In genomic region chr6:138769102-138769676, GRCh38 we compare ENCODE assay signal across 18 cellular contexts. TPM values are rescaled to one million over a fixed set of nuclear protein-coding genes. Genes with fewer than 3 reads are reported as not detected.
DNase-seq lines count a peak whose midpoint lies in the region; ATAC-seq and TF ChIP-seq lines count a peak whose summit lies in the region.
"Had no signal": no experiment of that assay in that cellular context is flagged by ENCODE, and none has a peak within 500 bp of the region (broad histone marks: within the 10 kb centered on the region; RNA-seq: fewer than 3 reads in every experiment).

No MANE protein-coding gene starts in this region.

- no peaks in the 10 kb centered on the region for H3K9me3 ChIP-seq in MG63
- H3K9me3 ChIP-seq: body of pancreas, heart right ventricle had no signal

- no peak overlapping the region for H3K4me3 ChIP-seq in MG63
- H3K4me3 ChIP-seq: body of pancreas, heart right ventricle had no signal

- H3K36me3 Mint-ChIP-seq in mesothelial cell of epicardium: no peaks in the 10 kb centered on the region
- H3K36me3 Mint-ChIP-seq in HFFc6 (ENCODE audit: low read depth): no peaks in the 10 kb centered on the region
- H3K36me3 Mint-ChIP-seq: activated CD8-positive, alpha-beta memory T cell treated with anti-CD3 and anti-CD28 coated beads, Interleukin-2, amount 10 ng/mL, durations not matched to agents 7 days and 5 days had no signal

- H3K4me1 Mint-ChIP-seq in mesothelial cell of epicardium (peaks cover 20% of the 10 kb centered on the region), HFFc6 (ENCODE audit: low read depth) (peaks cover 45% of the 10 kb centered on the region)

- TF ChIP-seq CTCF in mesothelial cell of epicardium (IDR thresholded peaks at IDR 0.05; ENCODE audit: unreplicated experiment): no peak
- TF ChIP-seq CTCF in HFFc6 (IDR thresholded peaks at IDR 0.05): no peak

- no peak for ATAC-seq in HG03342 (IDR thresholded peaks at IDR 0.05; ENCODE audit: unreplicated experiment)
- ATAC-seq: activated CD8-positive, alpha-beta memory T cell treated with anti-CD3 and anti-CD28 coated beads, Interleukin-2, amount 10 ng/mL, durations not matched to agents 7 days and 5 days; body of pancreas; esophagus mucosa; heart right ventricle; right cardiac atrium had no signal

- H3K27ac Mint-ChIP-seq in mesothelial cell of epicardium: peak overlapping the region; percentile 60
- H3K27ac Mint-ChIP-seq in HFFc6: no peak overlapping the region
- H3K27ac Mint-ChIP-seq: activated CD8-positive, alpha-beta memory T cell treated with anti-CD3 and anti-CD28 coated beads, Interleukin-2, amount 10 ng/mL, durations not matched to agents 7 days and 5 days had no signal

- peak; percentile 54 for DNase-seq in CMK (ENCODE audit: low read depth)
- DNase-seq in KG1 (lab: John Stamatoyannopoulos, UW): peak; percentile 51
- peak; percentile 24 for DNase-seq in amniotic epithelial cell (ENCODE audit: low read depth)
- DNase-seq in mesothelial cell of epicardium (ENCODE audit: low spot score in 2 of 2, unreplicated experiment in 2 of 2): no peak
- no peak for DNase-seq in MG63
- no peak for DNase-seq in HFFc6
- DNase-seq: activated CD4-positive, CD25-positive, alpha-beta regulatory T cell; activated CD8-positive, alpha-beta memory T cell treated with anti-CD3 and anti-CD28 coated beads, Interleukin-2, amount 10 ng/mL, durations not matched to agents 7 days and 5 days; AML-193; body of pancreas; DMS 273 treated with DMSO at 0.1 percent for 48 hours; heart right ventricle; NCI-H1105; NCI-H82; right cardiac atrium had no signal

- no peaks in the 10 kb centered on the region for H3K27me3 ChIP-seq in MG63
- H3K27me3 ChIP-seq: body of pancreas, heart right ventricle had no signal

- no peaks in the 10 kb centered on the region for H3K27me3 Mint-ChIP-seq in mesothelial cell of epicardium (ENCODE audit: low read depth)
- H3K27me3 Mint-ChIP-seq in HFFc6 (ENCODE audit: insufficient read depth): no peaks in the 10 kb centered on the region
- H3K27me3 Mint-ChIP-seq: activated CD8-positive, alpha-beta memory T cell treated with anti-CD3 and anti-CD28 coated beads, Interleukin-2, amount 10 ng/mL, durations not matched to agents 7 days and 5 days had no signal

- H3K36me3 ChIP-seq in MG63: no peaks in the 10 kb centered on the region
- H3K36me3 ChIP-seq: heart right ventricle had no signal

- H3K9me3 Mint-ChIP-seq in mesothelial cell of epicardium: no peaks in the 10 kb centered on the region
- H3K9me3 Mint-ChIP-seq in HFFc6: no peaks in the 10 kb centered on the region

- no peak overlapping the region for H3K4me3 Mint-ChIP-seq in mesothelial cell of epicardium
- no peak overlapping the region for H3K4me3 Mint-ChIP-seq in HFFc6
- H3K4me3 Mint-ChIP-seq: activated CD8-positive, alpha-beta memory T cell treated with anti-CD3 and anti-CD28 coated beads, Interleukin-2, amount 10 ng/mL, durations not matched to agents 7 days and 5 days had no signal

RNA-seq across cellular contexts. Expression of gene CCDC28A, which starts 4.4 kb away (rescaled TPM):
- 12.7 to 15.0 TPM (median 13.3 TPM) in 3 replicates for total RNA-seq in mesothelial cell of epicardium
- total RNA-seq in MG63 (2014; rRNA removed; shearing (Covaris generic); ENCODE audit: low replicate concordance): 15.3 and 30.8 TPM in 2 replicates
- total RNA-seq in HFFc6 (2021; fragmentation: NEBNext Ultra II Directional; extraction: Animal tissue kit (Norgen Biotek cat#: 25700)): 10 to 100 TPM in 2 of 6 experiments, 1 to 10 TPM in 4; 7.9 to 11.4 (median 9.5) TPM

RNA-seq across cellular contexts. Expression of gene ECT2L, which starts 26.7 kb away (rescaled TPM):
- 0.14 to 0.40 TPM (median 0.40 TPM) in 3 replicates for total RNA-seq in mesothelial cell of epicardium
- not detected in 2 replicates for total RNA-seq in MG63 (2014; rRNA removed; shearing (Covaris generic); ENCODE audit: low replicate concordance)
- not detected for total RNA-seq in HFFc6 (2021; fragmentation: NEBNext Ultra II Directional; extraction: Animal tissue kit (Norgen Biotek cat#: 25700))
- total RNA-seq: activated CD8-positive, alpha-beta memory T cell treated with anti-CD3 and anti-CD28 coated beads, Interleukin-2, amount 10 ng/mL, durations not matched to agents 7 days and 5 days; body of pancreas; esophagus mucosa; RPMI7951 had no signal

Comparison
In these comparisons a context has a peak if more than half of its experiments do, and no peak if none do; other contexts are left out.
1. DNase-seq: peak in CMK (single experiment), KG1 (single experiment) and amniotic epithelial cell (single experiment); none in mesothelial cell of epicardium (0 of 2), MG63 (single experiment) and HFFc6 (single experiment).